Comparison of ENCODE assay signal across 1 cellular context in genomic region chr16:14510939-14511797, GRCh38.
TF ChIP-seq lines count a peak whose summit lies in the region.

No MANE protein-coding gene starts in this region.

TF ChIP-seq in HepG2, 621 proteins besides CTCF, POLR2A, EP300 and RAD21 (continued from another document and continues in another):
- TF ChIP-seq ZNF609 (CRISPR knock-in tag; IDR thresholded peaks at IDR 0.05; ENCODE audit: borderline replicate concordance) (peak; percentile 95), SMAD3 (CRISPR knock-in tag; IDR thresholded peaks at IDR 0.05) (peak; percentile 75; the same call in 1 of the 2 replicates), TBX2 (CRISPR knock-in tag; IDR thresholded peaks at IDR 0.05; ENCODE audit: borderline replicate concordance) (peak; percentile 98), ZNF564 (CRISPR knock-in tag; IDR thresholded peaks at IDR 0.05) (no peak; the same call in 1 of the 2 replicates), ZNF142 (CRISPR knock-in tag; IDR thresholded peaks at IDR 0.05) (no peak), KLF13 (CRISPR knock-in tag; IDR thresholded peaks at IDR 0.05) (no peak), ZSCAN25 (CRISPR knock-in tag; IDR thresholded peaks at IDR 0.05) (peak; percentile 71; the same call in 1 of the 2 replicates), AKAP8 (CRISPR knock-in tag; IDR thresholded peaks at IDR 0.05) (no peak), TRAFD1 (CRISPR knock-in tag; IDR thresholded peaks at IDR 0.05; ENCODE audit: borderline replicate concordance) (no peak), GTF2F1 (IDR thresholded peaks at IDR 0.05; ENCODE audit: low read length) (no peak), ZNF30 (CRISPR knock-in tag; IDR thresholded peaks at IDR 0.05) (no peak), FOXK1 (CRISPR knock-in tag; IDR thresholded peaks at IDR 0.05; ENCODE audit: borderline replicate concordance, low read depth) (peak; percentile 99), MEIS2 (CRISPR knock-in tag; IDR thresholded peaks at IDR 0.05) (peak; percentile 95), HMG20B (CRISPR knock-in tag; conservative IDR thresholded peaks at IDR 0.05) (peak; percentile 92), DBP (CRISPR knock-in tag; IDR thresholded peaks at IDR 0.05; ENCODE audit: not compliant biosample characterization) (peak; percentile 66), RARG (CRISPR knock-in tag; IDR thresholded peaks at IDR 0.05; ENCODE audit: low read depth) (no peak), BCL6 (CRISPR knock-in tag; IDR thresholded peaks at IDR 0.05) (peak; percentile 98), E2F1 (CRISPR knock-in tag; IDR thresholded peaks at IDR 0.05) (peak; percentile 47; the same call in 1 of the 2 replicates), PAX8 (CRISPR knock-in tag; IDR thresholded peaks at IDR 0.05; ENCODE audit: borderline replicate concordance) (no peak), ZNF556 (CRISPR knock-in tag; IDR thresholded peaks at IDR 0.05; ENCODE audit: borderline replicate concordance) (peak; percentile 58; the same call in 1 of the 2 replicates), ZNF17 (CRISPR knock-in tag; IDR thresholded peaks at IDR 0.05) (no peak), PLRG1 (conservative IDR thresholded peaks at IDR 0.05) (no peak), ZC3H4 (CRISPR knock-in tag; IDR thresholded peaks at IDR 0.05; ENCODE audit: borderline replicate concordance) (no peak), MXD4 (CRISPR knock-in tag; IDR thresholded peaks at IDR 0.05) (peak; percentile 28; the same call in 1 of the 2 replicates), GZF1 (CRISPR knock-in tag; IDR thresholded peaks at IDR 0.05) (no peak), ZNF816 (CRISPR knock-in tag; IDR thresholded peaks at IDR 0.05; ENCODE audit: borderline replicate concordance) (no peak), MTF1 (CRISPR knock-in tag; IDR thresholded peaks at IDR 0.05) (no peak), ZNF672 (CRISPR knock-in tag; IDR thresholded peaks at IDR 0.05) (no peak), ZNF766 (CRISPR knock-in tag; IDR thresholded peaks at IDR 0.05; ENCODE audit: borderline replicate concordance) (peak; percentile 49; the same call in 1 of the 2 replicates), NR0B2 (CRISPR knock-in tag; IDR thresholded peaks at IDR 0.05) (no peak), TRIM24 (CRISPR knock-in tag; IDR thresholded peaks at IDR 0.05) (no peak), ZNF407 (CRISPR knock-in tag; IDR thresholded peaks at IDR 0.05; ENCODE audit: not compliant biosample characterization) (no peak), ARNTL (CRISPR knock-in tag; IDR thresholded peaks at IDR 0.05) (peak; percentile 85)
